22 cellular contexts compared by ENCODE assay signal in the genomic region with DNA sequence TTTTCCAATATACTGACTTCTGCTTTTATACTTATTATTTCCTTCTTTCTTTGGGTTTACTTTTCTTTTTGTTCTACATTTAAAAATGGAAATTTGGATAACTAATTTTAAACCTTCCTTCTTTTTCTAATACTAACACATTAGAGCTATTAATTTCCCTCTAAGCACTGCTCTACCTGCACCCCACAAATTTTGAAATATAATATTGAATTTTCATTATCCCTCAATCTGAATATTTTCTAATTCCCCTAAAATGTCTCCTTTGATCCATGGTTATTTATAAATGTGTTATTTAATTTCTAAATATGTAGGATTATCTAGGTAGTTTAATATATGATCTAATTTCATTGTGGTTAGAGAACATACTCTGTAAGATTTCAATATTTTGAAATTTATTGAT.
"Had no signal": no experiment of that assay in that cellular context is flagged by ENCODE, and none has a peak within 500 bp of the region (broad histone marks: within the 10 kb centered on the region; RNA-seq: fewer than 3 reads in every experiment).

No MANE protein-coding gene starts in this region.

- H3K27ac ChIP-seq: left lung, parathyroid adenoma, psoas muscle, spleen, upper lobe of right lung had no signal

- FAIRE-seq: keratinocyte, urothelium cell line had no signal

- H3K36me3 ChIP-seq: heart right ventricle, left lung, right lobe of liver, spleen, suprapubic skin, thoracic aorta, tibial artery, upper lobe of right lung had no signal

- H3K4me1 ChIP-seq: left lung, parathyroid adenoma, psoas muscle, spleen, upper lobe of right lung had no signal

- ATAC-seq: naive thymus-derived CD8-positive, alpha-beta T cell; psoas muscle; stimulated activated effector memory CD8-positive, alpha-beta T cell treated with anti-CD3 and anti-CD28 coated beads, Interleukin-12 subunit alpha, Interleukin-12 subunit beta, amount 100 ng/mL, for 72 hours had no signal

- H3K4me3 ChIP-seq: heart right ventricle, left lung, lung, psoas muscle, right lobe of liver, spleen, suprapubic skin, thoracic aorta, tibial artery, upper lobe of right lung had no signal

- H3K9me3 ChIP-seq: right lobe of liver, suprapubic skin, upper lobe of right lung had no signal

- DNase-seq: heart right ventricle; hippocampal formation; left colon; left lung; mesendoderm; naive thymus-derived CD8-positive, alpha-beta T cell; nucleus accumbens; psoas muscle; right lobe of liver; spleen; stimulated activated CD4-positive, alpha-beta T cell treated with anti-CD3 and anti-CD28 coated beads, Interleukin-4, amount 100 ng/mL, for 24 hours; stimulated activated naive CD4-positive, alpha-beta T cell; tibial artery; trophoblast cell; upper lobe of right lung had no signal

- H3K27me3 ChIP-seq: heart right ventricle, left lung, right lobe of liver, spleen, suprapubic skin, tibial artery, upper lobe of right lung had no signal
